Comparison of ENCODE assay signal across 34 cellular contexts in genomic region chr4:38467296-38467695, GRCh38.
"Had no signal": no experiment of that assay in that cellular context is flagged by ENCODE, and none has a peak within 500 bp of the region (broad histone marks: within the 10 kb centered on the region; RNA-seq: fewer than 3 reads in every experiment).

No MANE protein-coding gene starts in this region.

- H3K27me3 ChIP-seq: adrenal gland, ascending aorta, body of pancreas, brain microvascular endothelial cell, breast epithelium, cardiac muscle cell had no signal

- H3K4me3 ChIP-seq: adrenal gland, ascending aorta, body of pancreas, breast epithelium, cardiac muscle cell had no signal

- H3K27ac ChIP-seq: adrenal gland, ascending aorta, body of pancreas, brain microvascular endothelial cell, breast epithelium, cardiac muscle cell had no signal

- H3K36me3 ChIP-seq: adrenal gland, ascending aorta, brain microvascular endothelial cell, breast epithelium, cardiac muscle cell had no signal

- FAIRE-seq: astrocyte, bronchial epithelial cell had no signal

- H3K9me3 ChIP-seq: body of pancreas, breast epithelium had no signal

- DNase-seq: activated effector memory CD4-positive, alpha-beta T cell treated with anti-CD3 and anti-CD28 coated beads, Interleukin-2, amount 50 U/mL, for 16 hours; activated effector memory CD4-positive, alpha-beta T cell treated with Interleukin-2 at 50 U/mL for 16 hours; activated gamma-delta T cell; activated gamma-delta T cell treated with Interleukin-2 at 50 U/mL for 16 hours; activated naive CD4-positive, alpha-beta T cell; activated naive CD4-positive, alpha-beta T cell treated with anti-CD3 and anti-CD28 coated beads for 36 hours; activated naive CD4-positive, alpha-beta T cell treated with anti-CD3 and anti-CD28 coated beads, Interleukin-2, amount 10 ng/mL, durations not matched to agents 7 days and 5 days; activated naive CD4-positive, alpha-beta T cell treated with anti-CD3 and anti-CD28 coated beads, Interleukin-2, amount 50 U/mL, for 16 hours; activated naive CD4-positive, alpha-beta T cell treated with Interleukin-2 at 50 U/mL for 16 hours; activated naive CD8-positive, alpha-beta T cell treated with anti-CD3 and anti-CD28 coated beads for 36 hours; activated naive CD8-positive, alpha-beta T cell treated with anti-CD3 and anti-CD28 coated beads, Interleukin-2, amount 10 ng/mL, durations not matched to agents 7 days and 5 days; activated naive CD8-positive, alpha-beta T cell treated with anti-CD3 and anti-CD28 coated beads, Interleukin-2, amount 50 U/mL, for 24 hours; activated T-cell treated with anti-CD3 and anti-CD28 coated beads, Interleukin-2, amount 50 U/mL, for 1 hour; activated T-cell treated with anti-CD3 and anti-CD28 coated beads, Interleukin-2, amount 50 U/mL, for 24 hours; activated T-cell treated with anti-CD3 and anti-CD28 coated beads, Interleukin-2, amount 50 U/mL, for 4 hours; activated T-cell treated with anti-CD3 and anti-CD28 coated beads, Interleukin-2, amount 50 U/mL, for 48 hours; activated T-cell treated with anti-CD3 and anti-CD28 coated beads, Interleukin-2, amount 50 U/mL, for 72 hours; adrenal gland; amniotic stem cell; amygdala; anterior cingulate cortex; aorta; body of pancreas; brain microvascular endothelial cell; caudate nucleus; central memory CD4-positive, alpha-beta T cell; cerebellar nuclear complex had no signal

- ATAC-seq: activated naive CD4-positive, alpha-beta T cell treated with anti-CD3 and anti-CD28 coated beads, Interleukin-2, amount 50 U/mL, for 72 hours; activated naive CD8-positive, alpha-beta T cell treated with anti-CD3 and anti-CD28 coated beads, Interleukin-2, amount 50 U/mL, for 24 hours; activated T-cell treated with anti-CD3 and anti-CD28 coated beads, Interleukin-2, amount 50 U/mL, for 4 hours; activated T-cell treated with anti-CD3 and anti-CD28 coated beads, Interleukin-2, amount 50 U/mL, for 72 hours; activated T-helper 17 cell treated with anti-CD3 and anti-CD28 coated beads, Interleukin-2, amount 50 U/mL, for 72 hours; body of pancreas had no signal

- H3K4me1 ChIP-seq: adrenal gland, ascending aorta, body of pancreas, breast epithelium had no signal
